ENCODE assay signal across 1 cellular context in genomic region chr1:35486858-35487408, GRCh38.
A peak's percentile ranks its signal among the peaks of the same experiment; 100 is the strongest.
TF ChIP-seq lines count a peak whose summit lies in the region.

No MANE protein-coding gene starts in this region.

TF ChIP-seq in HepG2, 621 proteins besides CTCF, POLR2A, EP300 and RAD21 (continued from another document):
- peak; percentile 41; the same call in 1 of the 2 replicates for TF ChIP-seq POGZ (CRISPR knock-in tag; IDR thresholded peaks at IDR 0.05)
- no peak for TF ChIP-seq ZKSCAN8 (CRISPR knock-in tag; IDR thresholded peaks at IDR 0.05; ENCODE audit: borderline replicate concordance)
- TF ChIP-seq ZBTB20 (CRISPR knock-in tag; IDR thresholded peaks at IDR 0.05; ENCODE audit: borderline replicate concordance, low read depth): no peak
- TF ChIP-seq ZNF441 (CRISPR knock-in tag; IDR thresholded peaks at IDR 0.05; ENCODE audit: borderline replicate concordance): no peak
- TF ChIP-seq PITX1 (CRISPR knock-in tag; IDR thresholded peaks at IDR 0.05): 0 out of 2 replicates have a peak, but pooled peaks have one; percentile 14
- TF ChIP-seq, protein P1, sequence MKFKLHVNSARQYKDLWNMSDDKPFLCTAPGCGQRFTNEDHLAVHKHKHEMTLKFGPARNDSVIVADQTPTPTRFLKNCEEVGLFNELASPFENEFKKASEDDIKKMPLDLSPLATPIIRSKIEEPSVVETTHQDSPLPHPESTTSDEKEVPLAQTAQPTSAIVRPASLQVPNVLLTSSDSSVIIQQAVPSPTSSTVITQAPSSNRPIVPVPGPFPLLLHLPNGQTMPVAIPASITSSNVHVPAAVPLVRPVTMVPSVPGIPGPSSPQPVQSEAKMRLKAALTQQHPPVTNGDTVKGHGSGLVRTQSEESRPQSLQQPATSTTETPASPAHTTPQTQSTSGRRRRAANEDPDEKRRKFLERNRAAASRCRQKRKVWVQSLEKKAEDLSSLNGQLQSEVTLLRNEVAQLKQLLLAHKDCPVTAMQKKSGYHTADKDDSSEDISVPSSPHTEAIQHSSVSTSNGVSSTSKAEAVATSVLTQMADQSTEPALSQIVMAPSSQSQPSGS (CRISPR knock-in tag; IDR thresholded peaks at IDR 0.05): no peak
- no peak for TF ChIP-seq HOXA3 (CRISPR knock-in tag; IDR thresholded peaks at IDR 0.05)
- peak; percentile 6; the same call in 1 of the 2 replicates for TF ChIP-seq KDM1A (CRISPR knock-in tag; IDR thresholded peaks at IDR 0.05)
- TF ChIP-seq PAF1 (CRISPR knock-in tag; IDR thresholded peaks at IDR 0.05): no peak
- no peak for TF ChIP-seq TARDBP (CRISPR knock-in tag; IDR thresholded peaks at IDR 0.05)
TF ChIP-seq in HepG2: peak in this region for 15.
